ENCODE assay signal across 8 cellular contexts in the genomic region with DNA sequence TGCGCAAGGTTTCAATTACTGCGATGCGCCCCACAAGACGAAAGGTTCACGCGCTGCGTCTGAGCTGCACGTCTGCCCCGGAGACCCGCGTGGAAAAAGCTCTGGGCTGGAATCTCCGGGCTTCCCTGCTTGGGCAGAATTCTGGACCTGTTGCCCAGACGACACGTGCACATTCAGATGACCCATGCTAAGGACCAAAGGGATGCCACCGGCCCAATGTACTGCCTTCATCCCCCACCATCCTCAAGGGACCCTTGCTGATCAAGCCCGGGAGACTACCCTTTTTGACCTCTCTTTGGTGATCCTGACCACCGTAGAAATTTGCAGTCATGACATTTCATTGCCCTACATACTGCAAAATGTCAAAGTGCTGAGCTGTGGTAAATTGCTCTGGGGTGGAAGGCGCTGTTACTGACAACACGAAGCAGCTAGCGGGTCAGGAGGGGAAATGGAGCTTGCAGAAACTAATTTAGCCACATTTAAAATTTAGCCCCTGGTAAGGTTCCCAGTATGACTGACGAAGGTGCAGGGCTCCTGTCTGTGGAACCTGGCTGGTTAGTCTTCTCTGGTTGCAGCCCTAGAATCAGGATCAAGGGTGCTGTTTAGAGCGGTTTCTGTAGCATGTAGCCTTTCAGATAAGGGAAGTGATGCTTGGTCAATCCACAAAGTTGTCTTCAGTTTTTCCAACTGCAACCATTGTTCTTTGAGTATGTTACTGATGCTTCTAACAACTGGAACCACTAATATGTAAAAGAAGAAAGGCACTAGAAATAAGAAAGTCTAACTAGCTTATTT.
A peak's percentile ranks its signal among the peaks of the same experiment; 100 is the strongest.
DNase-seq lines count a peak whose midpoint lies in the region; ATAC-seq and TF ChIP-seq lines count a peak whose summit lies in the region.

No MANE protein-coding gene starts in this region.

- intact Hi-C loops in upper lobe of right lung (cut with DNase I), result no loop called here

- no peaks in the 10 kb centered on the region for H3K9me3 Mint-ChIP-seq in activated naive CD4-positive, alpha-beta T cell treated with anti-CD3 and anti-CD28 coated beads, Interleukin-2, amount 10 ng/mL, durations not matched to agents 7 days and 5 days

- H2BK12ac ChIP-seq in mesenchymal stem cell (ENCODE audit: low read length in 2 of 2), result no peak overlapping the region

- H3K27ac Mint-ChIP-seq in activated naive CD4-positive, alpha-beta T cell treated with anti-CD3 and anti-CD28 coated beads, Interleukin-2, amount 10 ng/mL, durations not matched to agents 7 days and 5 days, result no peak overlapping the region

- peak overlapping the region in 1 of 2 experiments; percentile 21 for H3K14ac ChIP-seq in mesenchymal stem cell (ENCODE audit: low read length in 2 of 2)

- TF ChIP-seq CTCF in astrocyte of the spinal cord (IDR thresholded peaks at IDR 0.05; ENCODE audit: low read depth, low read length) (no peak), upper lobe of right lung (IDR thresholded peaks at IDR 0.05) (no peak)

- no peak overlapping the region for H2BK15ac ChIP-seq in mesenchymal stem cell (ENCODE audit: low read depth, poor library complexity, severe bottlenecking)

- peaks cover 69% of the 10 kb centered on the region for H3K27me3 Mint-ChIP-seq in activated naive CD4-positive, alpha-beta T cell treated with anti-CD3 and anti-CD28 coated beads, Interleukin-2, amount 10 ng/mL, durations not matched to agents 7 days and 5 days

- H4K91ac ChIP-seq in mesenchymal stem cell (ENCODE audit: low read length), result no peak overlapping the region

- ATAC-seq in upper lobe of right lung (peak; percentile 3), GM21529 (IDR thresholded peaks at IDR 0.05; ENCODE audit: unreplicated experiment) (no peak)

- no peak overlapping the region for H2BK5ac ChIP-seq in mesenchymal stem cell (ENCODE audit: low read depth, low read length, poor library complexity, severe bottlenecking)

- H3K4me1 ChIP-seq in mesenchymal stem cell (ENCODE audit: control insufficient read depth, insufficient read depth, low read depth, low read length) (peaks cover 10% of the 10 kb centered on the region), upper lobe of right lung (peaks cover 14% of the 10 kb centered on the region)

- H3K36me3 ChIP-seq in mesenchymal stem cell (ENCODE audit: control insufficient read depth in 1 of 2, insufficient read depth in 2 of 2, low read depth in 1 of 2, low read length in 2 of 2), result peaks cover 0 to 9% of the 10 kb centered on the region in 2 experiments
- peaks cover 5% of the 10 kb centered on the region for H3K36me3 ChIP-seq in upper lobe of right lung

- peak overlapping the region; percentile 81 for H3K9ac ChIP-seq in mesenchymal stem cell (ENCODE audit: low read length)

- no peaks in the 10 kb centered on the region for H3K36me3 Mint-ChIP-seq in activated naive CD4-positive, alpha-beta T cell treated with anti-CD3 and anti-CD28 coated beads, Interleukin-2, amount 10 ng/mL, durations not matched to agents 7 days and 5 days

- no peak for DNase-seq in activated naive CD4-positive, alpha-beta T cell treated with anti-CD3 and anti-CD28 coated beads, Interleukin-2, amount 10 ng/mL, durations not matched to agents 7 days and 5 days
- no peak for DNase-seq in activated naive CD4-positive, alpha-beta T cell (lab: John Stamatoyannopoulos, UW)
- DNase-seq in astrocyte of the spinal cord (ENCODE audit: low read depth, low spot score), result no peak
- DNase-seq in mesenchymal stem cell, result no peak
- no peak for DNase-seq in upper lobe of right lung
- no peak for DNase-seq in inferior parietal cortex (ENCODE audit: extremely low spot score)
- DNase-seq in germinal center (ENCODE audit: low spot score), result no peak

- H3K4me1 Mint-ChIP-seq in activated naive CD4-positive, alpha-beta T cell treated with anti-CD3 and anti-CD28 coated beads, Interleukin-2, amount 10 ng/mL, durations not matched to agents 7 days and 5 days, result peaks cover 32% of the 10 kb centered on the region

- H3K4me2 ChIP-seq in mesenchymal stem cell (ENCODE audit: low read length, poor library complexity, severe bottlenecking), result peak overlapping the region; percentile 71

- in situ Hi-C loops in astrocyte of the spinal cord (cut with HindIII; ENCODE audit: low sequenced_read_pairs), result no loop called here

- no peak overlapping the region for H2AK5ac ChIP-seq in mesenchymal stem cell (ENCODE audit: low read length, severe bottlenecking)

- peak overlapping the region; percentile 27 for H4K8ac ChIP-seq in mesenchymal stem cell (ENCODE audit: low read length)

- no peak overlapping the region for H3K23ac ChIP-seq in mesenchymal stem cell (ENCODE audit: low read length in 2 of 2)

- peak overlapping the region; percentile 82 for H3K4me3 Mint-ChIP-seq in activated naive CD4-positive, alpha-beta T cell treated with anti-CD3 and anti-CD28 coated beads, Interleukin-2, amount 10 ng/mL, durations not matched to agents 7 days and 5 days

- peak overlapping the region in 1 of 2 experiments; percentile 78 for H3K18ac ChIP-seq in mesenchymal stem cell (ENCODE audit: low read depth in 1 of 2, low read length in 2 of 2)

- H3K9me3 ChIP-seq in mesenchymal stem cell (ENCODE audit: control insufficient read depth, low read length) (no peaks in the 10 kb centered on the region), upper lobe of right lung (no peaks in the 10 kb centered on the region)

- H3K27ac ChIP-seq in mesenchymal stem cell (ENCODE audit: low read length, poor library complexity, severe bottlenecking) (peak overlapping the region; percentile 47), upper lobe of right lung (peak overlapping the region; percentile 78)

- H2AFZ ChIP-seq in mesenchymal stem cell (ENCODE audit: low read depth, low read length), result peak overlapping the region; percentile 67

- no peak overlapping the region for H2BK120ac ChIP-seq in mesenchymal stem cell (ENCODE audit: low read depth, low read length)

- H3K27me3 ChIP-seq in mesenchymal stem cell (ENCODE audit: control insufficient read depth in 1 of 2, insufficient read depth in 1 of 2, low read length in 2 of 2) (peaks cover 0 to 17% of the 10 kb centered on the region in 2 experiments), upper lobe of right lung (peaks cover 11% of the 10 kb centered on the region)

- peaks cover 27% of the 10 kb centered on the region for H3K79me1 ChIP-seq in mesenchymal stem cell (replicated peaks; ENCODE audit: low read length, poor library complexity, severe bottlenecking)

- WGBS in mesenchymal stem cell, result 26% methylated on average over 21 of the region's 22 CpGs

- H3K4me3 ChIP-seq in astrocyte of the spinal cord (ENCODE audit: low read depth, low read length) (peak overlapping the region; percentile 87), mesenchymal stem cell (ENCODE audit: insufficient read depth in 1 of 2, low read depth in 1 of 2, low read length in 2 of 2) (peak overlapping the region; percentile 84 to 88), upper lobe of right lung (peak overlapping the region; percentile 67)

- CTCF ChIA-PET in activated naive CD4-positive, alpha-beta T cell treated with anti-CD3 and anti-CD28 coated beads, Interleukin-2, amount 10 ng/mL, durations not matched to agents 7 days and 5 days (lab: Charles Lee), result interaction anchor here (0.7 to 3.0 kb wide), 14 partner anchors 10 to 115 kb away, joined by 3 to 12 read pairs (median 5); no protein-coding TSS in a partner anchor

- peak overlapping the region in 1 of 2 experiments; percentile 35 for H3K4ac ChIP-seq in mesenchymal stem cell (ENCODE audit: low read depth in 1 of 2, low read length in 2 of 2)
